Comparison of ENCODE assay signal across 8 cellular contexts in genomic region chr1:109923131-109923945, GRCh38. TPM values are rescaled to one million over a fixed set of nuclear protein-coding genes. Genes with fewer than 3 reads are reported as not detected.
DNase-seq lines count a peak whose midpoint lies in the region; ATAC-seq and TF ChIP-seq lines count a peak whose summit lies in the region.

No MANE protein-coding gene starts in this region.

- H3K9me3 ChIP-seq in DND-41 (ENCODE audit: insufficient read depth, low read length, severe bottlenecking) = no peaks in the 10 kb centered on the region
- no peaks in the 10 kb centered on the region for H3K9me3 ChIP-seq in lower lobe of right lung

- H3K4me1 ChIP-seq in DND-41 (ENCODE audit: insufficient read depth, low read length) (no peaks in the 10 kb centered on the region), KMS-11 (ENCODE audit: low read depth, poor library complexity, severe bottlenecking) (no peaks in the 10 kb centered on the region), lower lobe of right lung (peaks cover 14% of the 10 kb centered on the region)

- no peak overlapping the region for H3K27ac ChIP-seq in DND-41 (ENCODE audit: low read length)
- no peak overlapping the region for H3K27ac ChIP-seq in KMS-11
- H3K27ac ChIP-seq in lower lobe of right lung = peak overlapping the region; percentile 18

- H2AFZ ChIP-seq in DND-41 (ENCODE audit: low read depth, low read length) = no peak overlapping the region
- peak overlapping the region; percentile 6; the same call in 1 of the 2 replicates for H2AFZ ChIP-seq in KMS-11 (ENCODE audit: low read depth)

- H4K20me1 ChIP-seq in DND-41 (ENCODE audit: insufficient read depth, low read length) (no peaks in the 10 kb centered on the region), KMS-11 (ENCODE audit: insufficient read depth) (no peaks in the 10 kb centered on the region)

- H3K27me3 ChIP-seq in DND-41 (ENCODE audit: insufficient read depth, low read length, poor library complexity) (no peaks in the 10 kb centered on the region), KMS-11 (ENCODE audit: insufficient read depth, low read depth) (no peaks in the 10 kb centered on the region), lower lobe of right lung (ENCODE audit: low read depth) (no peaks in the 10 kb centered on the region)

- no peak overlapping the region for H3K4me3 ChIP-seq in DND-41 (ENCODE audit: low read depth in 1 of 2, low read length in 2 of 2)
- H3K4me3 ChIP-seq in KMS-11 (IDR thresholded peaks at IDR 0.05; ENCODE audit: insufficient read depth, low read depth, low read length) = peak overlapping the region; percentile 78
- H3K4me3 ChIP-seq in lower lobe of right lung = no peak overlapping the region

- 0 out of 3 replicates have a peak, but pooled peaks have one; percentile 27 for ATAC-seq in DND-41 (ENCODE audit: insufficient read depth, low read depth)
- ATAC-seq in lower lobe of right lung = peak; percentile 34 to 37
- ATAC-seq in HG03095 (IDR thresholded peaks at IDR 0.05; ENCODE audit: unreplicated experiment) = no peak
- no peak for ATAC-seq in GM19328 (IDR thresholded peaks at IDR 0.05; ENCODE audit: unreplicated experiment)

- no peaks in the 10 kb centered on the region for H3K79me2 ChIP-seq in DND-41 (ENCODE audit: insufficient read depth, low read length)
- no peaks in the 10 kb centered on the region for H3K79me2 ChIP-seq in KMS-11 (ENCODE audit: insufficient read depth, low read depth)

- H3K36me3 ChIP-seq in DND-41 (ENCODE audit: insufficient read depth, low read length) (peaks cover 13% of the 10 kb centered on the region), KMS-11 (ENCODE audit: insufficient read depth) (no peaks in the 10 kb centered on the region), lower lobe of right lung (peaks cover 98% of the 10 kb centered on the region)

- DNase-seq in DND-41 = no peak
- peak; percentile 26 for DNase-seq in astrocyte of the hippocampus (ENCODE audit: low read depth, low spot score)
- no peak for DNase-seq in lower lobe of right lung
- no peak for DNase-seq in glomerular visceral epithelial cell (ENCODE audit: extremely low spot score)
- DNase-seq in SHP77 (lab: John Stamatoyannopoulos, UW) = no peak

- H3K4me2 ChIP-seq in DND-41 (ENCODE audit: insufficient read depth, low read length) = no peak overlapping the region
- 0 out of 2 replicates have a peak overlapping the region, but pooled peaks have one; percentile 30 for H3K4me2 ChIP-seq in KMS-11

- no peak overlapping the region for H3K9ac ChIP-seq in DND-41 (ENCODE audit: low read depth, low read length)
- H3K9ac ChIP-seq in KMS-11 = peak overlapping the region; percentile 9; the same call in 1 of the 2 replicates

- TF ChIP-seq CTCF in DND-41 (IDR thresholded peaks at IDR 0.05; ENCODE audit: borderline replicate concordance, extremely low read depth, low read length, poor library complexity, severe bottlenecking) (peak; percentile 61), KMS-11 (conservative IDR thresholded peaks at IDR 0.05; ENCODE audit: low read depth, low read length) (peak; percentile 75), lower lobe of right lung (IDR thresholded peaks at IDR 0.05) (peak; percentile 52)

- intact Hi-C loops in lower lobe of right lung (cut with DNase I) = no loop called here

RNA-seq across cellular contexts. Expression of gene CSF1, which starts 12.7 kb away (rescaled TPM):
- total RNA-seq in lower lobe of right lung = 64.3 TPM

Comparison
In these comparisons a context has a peak if more than half of its experiments do, and no peak if none do; other contexts are left out.
1. ATAC-seq: peak in DND-41 (single experiment) and lower lobe of right lung (2 of 2); none in HG03095 (single experiment) and GM19328 (single experiment).
2. Peak in every context shown above with its lines, with median percentiles within 50 percentile points of each other: CTCF ChIP-seq.